ENCODE assay signal across 1 cellular context in the genomic region with DNA sequence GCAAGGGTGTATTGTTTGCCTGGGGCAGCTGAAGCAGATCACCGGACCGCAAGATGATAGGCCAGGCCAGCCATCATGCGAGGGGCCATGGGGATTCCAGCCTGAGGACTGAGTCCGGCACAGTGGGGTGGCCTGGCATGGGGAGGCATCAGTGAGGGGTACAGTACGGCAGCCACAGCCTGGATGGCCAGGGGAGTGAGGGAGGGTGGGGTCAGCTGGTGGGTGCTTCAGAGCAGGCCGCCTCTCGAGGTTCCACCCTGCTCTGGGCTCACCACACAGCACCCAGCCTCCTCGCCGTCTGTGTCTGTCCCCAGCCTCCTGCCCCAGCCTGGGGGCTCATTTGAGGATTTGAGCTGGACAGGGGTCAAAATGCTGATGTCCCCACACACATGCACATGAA.
TF ChIP-seq lines count a peak whose summit lies in the region.

No MANE protein-coding gene starts in this region.

TF ChIP-seq in WTC11, 78 proteins besides CTCF, POLR2A, EP300 and RAD21 (continued from another document):
- TF ChIP-seq, protein P1, sequence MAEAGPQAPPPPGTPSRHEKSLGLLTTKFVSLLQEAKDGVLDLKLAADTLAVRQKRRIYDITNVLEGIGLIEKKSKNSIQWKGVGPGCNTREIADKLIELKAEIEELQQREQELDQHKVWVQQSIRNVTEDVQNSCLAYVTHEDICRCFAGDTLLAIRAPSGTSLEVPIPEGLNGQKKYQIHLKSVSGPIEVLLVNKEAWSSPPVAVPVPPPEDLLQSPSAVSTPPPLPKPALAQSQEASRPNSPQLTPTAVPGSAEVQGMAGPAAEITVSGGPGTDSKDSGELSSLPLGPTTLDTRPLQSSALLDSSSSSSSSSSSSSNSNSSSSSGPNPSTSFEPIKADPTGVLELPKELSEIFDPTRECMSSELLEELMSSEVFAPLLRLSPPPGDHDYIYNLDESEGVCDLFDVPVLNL (CRISPR knock-in tag; IDR thresholded peaks at IDR 0.05; ENCODE audit: borderline replicate concordance, low read depth) = no peak
- TF ChIP-seq SMAD4 (CRISPR knock-in tag; IDR thresholded peaks at IDR 0.05) (no peak), MAX (CRISPR knock-in tag; IDR thresholded peaks at IDR 0.05) (no peak), ZNF232 (CRISPR knock-in tag; IDR thresholded peaks at IDR 0.05) (no peak), ZSCAN18 (CRISPR knock-in tag; IDR thresholded peaks at IDR 0.05) (no peak), ZNF121 (CRISPR knock-in tag; IDR thresholded peaks at IDR 0.05) (no peak), ZNF423 (CRISPR knock-in tag; IDR thresholded peaks at IDR 0.05) (no peak), IRF1 (CRISPR knock-in tag; IDR thresholded peaks at IDR 0.05) (no peak), JAZF1 (CRISPR knock-in tag; IDR thresholded peaks at IDR 0.05) (no peak)
